ENCODE assay signal across 8 cellular contexts in the genomic region with DNA sequence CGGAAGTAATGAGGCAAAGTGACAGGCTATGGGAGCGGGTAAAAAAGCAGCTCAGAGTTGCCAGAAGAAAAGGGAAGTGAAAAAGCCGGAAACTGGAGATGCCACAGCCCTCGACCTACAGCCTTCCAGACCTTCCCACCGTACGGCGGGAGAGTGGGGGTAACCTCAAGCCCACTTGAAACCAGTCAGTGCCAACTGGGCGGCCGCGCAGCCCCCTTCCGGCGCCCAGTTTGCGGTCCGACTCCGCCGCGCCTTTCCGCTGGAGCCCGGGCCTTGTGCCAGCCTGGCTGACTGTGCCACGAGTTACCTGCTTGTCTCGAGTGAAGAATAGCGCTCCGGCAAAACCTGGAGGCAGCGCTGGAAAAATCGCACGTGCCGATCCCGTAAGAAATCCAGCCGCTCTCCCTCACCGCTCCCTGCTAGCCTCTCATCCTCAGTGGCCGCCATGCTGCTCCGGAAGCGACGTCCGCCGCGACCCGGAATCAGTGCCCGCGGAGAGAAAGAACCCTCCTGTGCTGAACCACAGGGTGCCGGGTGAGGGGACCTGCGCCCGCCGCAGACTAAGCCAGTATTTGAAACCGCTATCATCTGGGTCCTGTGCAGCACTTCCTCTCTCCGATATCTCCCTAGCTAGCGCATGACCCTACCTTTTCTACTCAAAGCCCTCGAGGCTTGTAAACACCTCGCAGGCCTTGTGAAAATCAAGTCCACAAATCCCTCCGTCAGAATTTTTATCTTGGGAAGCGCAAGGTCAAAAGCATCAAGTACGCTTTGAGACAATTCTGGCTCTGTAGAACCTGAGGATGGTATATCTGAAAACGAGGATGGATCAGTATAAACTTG. TPM values are rescaled to one million over a fixed set of nuclear protein-coding genes. Genes with fewer than 3 reads are reported as not detected.
A peak's percentile ranks its signal among the peaks of the same experiment; 100 is the strongest.
DNase-seq lines count a peak whose midpoint lies in the region; ATAC-seq, FAIRE-seq and TF ChIP-seq lines count a peak whose summit lies in the region.

PGGT1B (minus strand) TSS at position 473 of the 843 bp plus-strand sequence; CDS start at position 447, 26 bp downstream.

- H3K27ac ChIP-seq in ACC112 (ENCODE audit: low read depth, low read length) = peak within 1 kb of the TSS; percentile 67
- H3K27ac ChIP-seq in keratinocyte (ENCODE audit: control insufficient read depth, insufficient read depth, low read length) = peak within 1 kb of the TSS; percentile 90

- peak within 1 kb of the TSS; percentile 94 for H3K9ac ChIP-seq in keratinocyte (ENCODE audit: control insufficient read depth, extremely low read depth, insufficient read depth, low read length)

- H2AFZ ChIP-seq in ACC112 (ENCODE audit: low read length, unreplicated experiment) (peak within 1 kb of the TSS; percentile 98), keratinocyte (ENCODE audit: control insufficient read depth, low read length) (peak within 1 kb of the TSS; percentile 98)

- no peaks in the 10 kb centered on the region for H3K36me3 ChIP-seq in ACC112 (ENCODE audit: insufficient read depth, low read length)
- H3K36me3 ChIP-seq in keratinocyte (ENCODE audit: control insufficient read depth in 2 of 2, extremely low read depth in 1 of 2, insufficient read depth in 2 of 2, low read length in 2 of 2) = no peaks in the 10 kb centered on the region

- H3K27me3 ChIP-seq in ACC112 (ENCODE audit: insufficient read depth, low read length) (no peaks in the 10 kb centered on the region), keratinocyte (ENCODE audit: control insufficient read depth, extremely low read depth, insufficient read depth, low read length) (no peaks in the 10 kb centered on the region)

- H4K20me1 ChIP-seq in keratinocyte (ENCODE audit: control insufficient read depth, extremely low read depth, insufficient read depth, low read length) = no peaks in the 10 kb centered on the region

- H3K4me1 ChIP-seq in ACC112 (ENCODE audit: control insufficient read depth, insufficient read depth, low read length, unreplicated experiment) = peaks cover 33% of the 10 kb centered on the region
- H3K4me1 ChIP-seq in keratinocyte (ENCODE audit: control insufficient read depth, extremely low read depth, insufficient read depth, low read length) = peaks cover 24% of the 10 kb centered on the region

- TF ChIP-seq CTCF in keratinocyte (optimal IDR thresholded peaks at IDR 0.05 in 1 of 3, IDR thresholded peaks at IDR 0.05 in 1 of 3, conservative IDR thresholded peaks at IDR 0.05 in 1 of 3; ENCODE audit: extremely low read depth in 1 of 3, insufficient read depth in 2 of 3, low read length in 3 of 3) = no peak

- H3K9me1 ChIP-seq in keratinocyte (ENCODE audit: control insufficient read depth, extremely low read depth, insufficient read depth, low read length) = no peaks in the 10 kb centered on the region

- DNase-seq in NCI-H446 treated with DMSO at 0.1 percent for 48 hours (lab: John Stamatoyannopoulos, UW) (peak; percentile 50), cerebellar cortex (ENCODE audit: low spot score) (peak; percentile 80), keratinocyte (ENCODE audit: low read depth, low spot score) (no peak)
- DNase-seq in activated CD4-positive, CD25-positive, alpha-beta regulatory T cell treated with anti-CD3 and anti-CD28 coated beads, Interleukin-2, amount 50 U/mL, for 72 hours = peak; percentile 76
- peak; percentile 28 to 59 for DNase-seq in stimulated activated CD4-positive, alpha-beta T cell treated with anti-CD3 and anti-CD28 coated beads, Interleukin-15, amount 100 ng/mL, for 1 hour (ENCODE audit: low read depth in 1 of 2, low spot score in 1 of 2)

- peaks cover 44% of the 10 kb centered on the region for H3K79me2 ChIP-seq in ACC112 (ENCODE audit: control insufficient read depth, insufficient read depth, low read length, unreplicated experiment)
- peaks cover 51% of the 10 kb centered on the region for H3K79me2 ChIP-seq in keratinocyte (ENCODE audit: control insufficient read depth, insufficient read depth, low read length)

- H3K4me3 ChIP-seq in ACC112 (ENCODE audit: low read depth, low read length) (peak within 1 kb of the TSS; percentile 92), keratinocyte (ENCODE audit: control insufficient read depth in 2 of 3, extremely low read depth in 1 of 3, insufficient read depth in 2 of 3, low read depth in 1 of 3, low read length in 3 of 3) (peak within 1 kb of the TSS; percentile 81 to 87 (median 83))

- no peak for FAIRE-seq in keratinocyte (lab: Jason Lieb, UNC)

- dilution Hi-C loops in keratinocyte (cut with MboI; ENCODE audit: extremely low pct_ligation_motif_present, low sequenced_read_pairs) = no loop called here

- no peaks in the 10 kb centered on the region for H3K9me3 ChIP-seq in keratinocyte (ENCODE audit: control insufficient read depth, low read depth, low read length)

- H3K4me2 ChIP-seq in keratinocyte (ENCODE audit: control insufficient read depth, extremely low read depth, insufficient read depth, low read depth, low read length) = peak within 1 kb of the TSS; percentile 89

- ATAC-seq in GM18868 (IDR thresholded peaks at IDR 0.05; ENCODE audit: unreplicated experiment) (peak; percentile 90), HG03097 (IDR thresholded peaks at IDR 0.05; ENCODE audit: low FRiP score, unreplicated experiment) (peak; percentile 91)

RNA-seq across cellular contexts. Expression of gene PGGT1B, which starts in this region (rescaled TPM):
- polyA plus RNA-seq in keratinocyte = 2.4 to 5.5 TPM (median 4.4 TPM) in 3 replicates
- polyA plus RNA-seq in keratinocyte (2011; ENCODE audit: low read depth) = 17.2 TPM
- polyA plus RNA-seq in keratinocyte (2011; cell fraction: cytosol; rRNA removed) = 1.0 and 2.9 TPM in 2 replicates
- polyA plus RNA-seq in keratinocyte (2011; cell fraction: nucleus; rRNA removed) = 3.6 and 3.8 TPM in 2 replicates
- 16.7 and 17.9 TPM in 2 replicates for polyA plus RNA-seq in keratinocyte (2012; ENCODE audit: low replicate concordance)
- 9.1 to 16.5 TPM (median 12.6 TPM) in 3 replicates for polyA minus RNA-seq in keratinocyte
- polyA minus RNA-seq in keratinocyte (2011; cell fraction: cytosol; rRNA and poly(A)+ RNA removed) = 3.6 TPM
- polyA minus RNA-seq in keratinocyte (2011; cell fraction: nucleus; rRNA and poly(A)+ RNA removed) = 5.7 and 12.8 TPM in 2 replicates
